ENCODE assay signal across 7 cellular contexts in the genomic region with DNA sequence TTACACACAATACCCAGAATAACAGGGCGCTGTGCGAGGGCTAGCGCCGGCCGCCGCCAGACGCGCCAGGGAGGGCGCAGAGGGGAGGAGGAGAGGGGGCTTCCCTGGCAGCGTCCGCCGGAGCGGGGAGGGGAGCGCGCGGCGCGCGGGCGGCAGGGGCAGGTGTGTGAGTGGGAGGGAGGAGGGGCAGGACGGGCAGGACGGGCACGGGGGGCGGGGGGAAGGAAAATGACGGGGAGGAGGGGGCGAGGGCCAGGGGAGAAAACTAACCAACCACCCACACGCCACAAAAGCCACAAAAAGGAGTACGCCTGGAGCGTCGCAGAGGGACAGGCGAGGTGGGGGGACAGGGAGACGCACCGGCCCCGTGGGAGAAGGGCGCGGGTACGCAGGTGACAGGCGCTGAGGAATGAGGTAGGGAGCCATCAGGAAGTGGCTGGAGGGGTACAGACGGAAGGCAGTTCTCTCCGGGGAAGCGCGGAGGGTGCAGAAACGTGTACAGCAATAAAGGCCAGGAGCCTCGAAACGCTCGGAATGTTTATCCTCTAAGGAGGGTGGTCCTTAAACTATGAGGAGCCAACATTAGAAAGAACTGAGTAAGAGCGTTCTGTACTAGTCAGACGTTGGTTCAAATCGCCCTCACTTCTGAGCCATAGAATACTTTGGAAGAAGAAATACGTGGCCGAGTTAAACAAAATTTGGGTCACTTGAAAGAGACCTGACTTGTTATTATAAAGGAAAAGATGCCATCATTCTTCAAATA. TPM values are rescaled to one million over a fixed set of nuclear protein-coding genes. Genes with fewer than 3 reads are reported as not detected.
A peak's percentile ranks its signal among the peaks of the same experiment; 100 is the strongest.
DNase-seq lines count a peak whose midpoint lies in the region; ATAC-seq and TF ChIP-seq lines count a peak whose summit lies in the region.

No MANE protein-coding gene starts in this region.

- H3K27ac ChIP-seq in substantia nigra (ENCODE audit: low read depth, low read length, poor library complexity, severe bottlenecking): peak overlapping the region; percentile 45

- H3K27me3 Mint-ChIP-seq in HFFc6 (ENCODE audit: insufficient read depth) (peaks cover 5% of the 10 kb centered on the region; the same call in 1 of the 2 replicates), neural crest cell (ENCODE audit: low read depth) (peaks cover 15% of the 10 kb centered on the region)

- peak overlapping the region; percentile 84 for H3K4me3 Mint-ChIP-seq in HFFc6
- H3K4me3 Mint-ChIP-seq in neural crest cell: peak overlapping the region; percentile 90

- H3K36me3 Mint-ChIP-seq in HFFc6 (ENCODE audit: low read depth) (no peaks in the 10 kb centered on the region), neural crest cell (ENCODE audit: low read depth) (no peaks in the 10 kb centered on the region)

- H3K27ac Mint-ChIP-seq in HFFc6 (no peak overlapping the region), neural crest cell (ENCODE audit: unreplicated experiment) (peak overlapping the region; percentile 69)

- DNase-seq in HFFc6 (no peak), NCI-H69 (lab: John Stamatoyannopoulos, UW) (peak; percentile 95), activated T-cell treated with anti-CD3 and anti-CD28 coated beads for 4 hours (peak; percentile 74), neural crest cell (ENCODE audit: low read depth, low spot score) (no peak), substantia nigra (lab: John Stamatoyannopoulos, UW) (peak in 25 of 49 donors; percentile 11 to 81 (median 65)), NCI-H226 (no peak)

- peaks cover 12% of the 10 kb centered on the region for H3K4me1 Mint-ChIP-seq in HFFc6 (ENCODE audit: low read depth)
- H3K4me1 Mint-ChIP-seq in neural crest cell: peaks cover 20% of the 10 kb centered on the region

- peak; percentile 54 for ATAC-seq in esophagus mucosa

- H3K9me3 Mint-ChIP-seq in HFFc6 (no peaks in the 10 kb centered on the region), neural crest cell (no peaks in the 10 kb centered on the region)

- TF ChIP-seq CTCF in HFFc6 (IDR thresholded peaks at IDR 0.05): no peak
- TF ChIP-seq CTCF in neural crest cell (conservative IDR thresholded peaks at IDR 0.05): no peak

RNA-seq across cellular contexts. Expression of gene SATB1, which starts 0.7 kb away (rescaled TPM):
- total RNA-seq in HFFc6 (2021; fragmentation: NEBNext Ultra II Directional; extraction: Animal tissue kit (Norgen Biotek cat#: 25700)): 1 to 10 TPM; 1.5 to 4.9 (median 2.3) TPM
- 7.9 TPM for total RNA-seq in esophagus mucosa
- total RNA-seq in neural crest cell: 22.1 and 22.3 TPM in 2 replicates

Comparison
In these comparisons a context has a peak if more than half of its experiments do, and no peak if none do; other contexts are left out.
1. DNase-seq: peak in NCI-H69 (single experiment), activated T-cell treated with anti-CD3 and anti-CD28 coated beads for 4 hours (single experiment) and substantia nigra (25 of 49); none in HFFc6 (single experiment), neural crest cell (single experiment) and NCI-H226 (single experiment).